In genomic region chr10:127945335-127945734, GRCh38 we compare ENCODE assay signal across 8 cellular contexts. TPM values are rescaled to one million over a fixed set of nuclear protein-coding genes. Genes with fewer than 3 reads are reported as not detected.
DNase-seq lines count a peak whose midpoint lies in the region; ATAC-seq lines count a peak whose summit lies in the region.

No MANE protein-coding gene starts in this region.

- H3K9me3 Mint-ChIP-seq in activated T-cell treated with anti-CD3 and anti-CD28 coated beads, Interleukin-2, amount 50 U/mL, for 24 hours: no peaks in the 10 kb centered on the region

- no peaks in the 10 kb centered on the region for H3K36me3 Mint-ChIP-seq in activated T-cell treated with anti-CD3 and anti-CD28 coated beads, Interleukin-2, amount 50 U/mL, for 24 hours (ENCODE audit: low read depth)

- peak; percentile 37 for DNase-seq in DMS79 (lab: John Stamatoyannopoulos, UW)
- DNase-seq in activated T-cell treated with anti-CD3 and anti-CD28 coated beads, Interleukin-2, amount 50 U/mL, for 24 hours: no peak
- DNase-seq in left colon: no peak
- DNase-seq in GF-D8 (lab: John Stamatoyannopoulos, UW): no peak
- DNase-seq in D341Med (ENCODE audit: low spot score): no peak
- no peak for DNase-seq in putamen (ENCODE audit: low spot score)
- DNase-seq in kidney glomerular epithelial cell (lab: John Stamatoyannopoulos, UW): no peak

- no peaks in the 10 kb centered on the region for H3K27me3 Mint-ChIP-seq in activated T-cell treated with anti-CD3 and anti-CD28 coated beads, Interleukin-2, amount 50 U/mL, for 24 hours

- intact Hi-C loops in left colon (cut with DNase I, micrococcal nuclease): no loop called here

- H3K27ac Mint-ChIP-seq in activated T-cell treated with anti-CD3 and anti-CD28 coated beads, Interleukin-2, amount 50 U/mL, for 24 hours: peak overlapping the region; percentile 15

- peak; percentile 37 for ATAC-seq in HG03558 (IDR thresholded peaks at IDR 0.05; ENCODE audit: extremely low read depth, unreplicated experiment)
- ATAC-seq in left colon: peak; percentile 98

- H3K4me1 Mint-ChIP-seq in activated T-cell treated with anti-CD3 and anti-CD28 coated beads, Interleukin-2, amount 50 U/mL, for 24 hours (ENCODE audit: low read depth): peaks cover 23% of the 10 kb centered on the region

- no peak overlapping the region for H3K4me3 Mint-ChIP-seq in activated T-cell treated with anti-CD3 and anti-CD28 coated beads, Interleukin-2, amount 50 U/mL, for 24 hours

RNA-seq across cellular contexts. Expression of gene PTPRE, which starts 38.4 kb away (rescaled TPM):
- 10 to 100 TPM; 26.9 to 36.1 TPM for total RNA-seq in left colon

RNA-seq across cellular contexts. Expression of gene CLRN3, which starts 52.6 kb away (rescaled TPM):
- 100 to 1,000 TPM; 148 to 155 TPM for total RNA-seq in left colon
